ENCODE assay signal across 1 cellular context in genomic region chr9:37295796-37296195, GRCh38.
TF ChIP-seq lines count a peak whose summit lies in the region.

No MANE protein-coding gene starts in this region.

TF ChIP-seq in HEK293, 187 proteins besides CTCF, POLR2A, EP300 and RAD21 (continued from another document):
- TF ChIP-seq PRDM6 (tag by site-specific recombination; IDR thresholded peaks at IDR 0.05), result 0 out of 2 replicates have a peak, but pooled peaks have one; percentile 35
